In genomic region chr15:44482088-44482487, GRCh38 we compare ENCODE assay signal across 1 cellular context.
TF ChIP-seq lines count a peak whose summit lies in the region.

No MANE protein-coding gene starts in this region.

TF ChIP-seq in GM23338, 12 proteins besides CTCF, POLR2A, EP300 and RAD21 (continued from another document):
- TF ChIP-seq ZNF462 (CRISPR knock-in tag; IDR thresholded peaks at IDR 0.05) (no peak), ETS1 (IDR thresholded peaks at IDR 0.05) (no peak), ZNF331 (CRISPR knock-in tag; IDR thresholded peaks at IDR 0.05; ENCODE audit: low read depth) (no peak), STAT1 (IDR thresholded peaks at IDR 0.05; ENCODE audit: unreplicated experiment) (no peak), REST (IDR thresholded peaks at IDR 0.05; ENCODE audit: unreplicated experiment) (no peak), JUNB (IDR thresholded peaks at IDR 0.05; ENCODE audit: unreplicated experiment) (no peak)
